ENCODE assay signal across 3 cellular contexts in the genomic region with DNA sequence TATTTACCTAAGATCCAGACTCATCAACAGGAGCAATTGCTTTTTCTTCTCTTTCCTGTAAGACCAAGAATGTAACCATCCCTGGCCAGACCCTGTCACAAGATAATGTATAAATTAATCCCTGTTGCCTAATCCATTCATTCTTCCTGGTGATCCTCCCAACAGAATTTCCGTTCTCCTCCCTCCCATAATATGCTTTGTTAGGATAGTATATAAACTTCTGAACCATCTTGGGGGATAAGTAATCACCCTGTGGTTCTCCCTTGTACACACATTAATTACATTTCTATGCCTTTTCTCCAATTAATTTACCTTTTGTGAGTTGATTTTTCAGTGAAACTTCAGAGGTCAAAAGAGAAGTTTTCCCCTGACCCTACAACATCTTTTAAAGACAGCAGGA.
"Had no signal": no experiment of that assay in that cellular context is flagged by ENCODE, and none has a peak within 500 bp of the region (broad histone marks: within the 10 kb centered on the region; RNA-seq: fewer than 3 reads in every experiment).

No MANE protein-coding gene starts in this region.

- ATAC-seq: GM12878 had no signal

- H3K4me3 ChIP-seq: GM12878 had no signal

- DNase-seq: GDM1, GF-D8 had no signal
